21 cellular contexts compared by ENCODE assay signal in the genomic region with DNA sequence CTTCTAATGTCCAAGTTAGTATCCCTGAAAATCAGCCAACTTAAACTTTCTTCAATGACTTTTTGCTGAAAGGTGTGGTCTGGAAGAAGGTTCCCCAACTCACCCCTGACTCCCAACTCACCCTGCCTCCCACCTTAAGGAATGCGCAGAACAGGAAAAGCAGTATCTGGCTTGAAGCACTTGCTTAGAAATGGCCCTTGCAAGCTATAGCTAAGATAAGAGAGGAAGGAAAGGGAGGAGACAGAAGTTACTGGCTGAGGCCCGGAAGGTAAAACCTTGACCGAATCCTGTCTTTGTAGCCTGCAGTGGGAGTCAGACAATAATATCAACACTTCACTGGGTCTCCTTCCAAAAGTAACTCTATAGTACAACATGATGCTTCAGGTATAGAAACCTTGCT. TPM values are rescaled to one million over a fixed set of nuclear protein-coding genes. Genes with fewer than 3 reads are reported as not detected.
DNase-seq lines count a peak whose midpoint lies in the region; ATAC-seq and TF ChIP-seq lines count a peak whose summit lies in the region.
"Had no signal": no experiment of that assay in that cellular context is flagged by ENCODE, and none has a peak within 500 bp of the region (broad histone marks: within the 10 kb centered on the region; RNA-seq: fewer than 3 reads in every experiment).

No MANE protein-coding gene starts in this region.

- H3K14ac ChIP-seq in H9 (ENCODE audit: insufficient read depth, low read length) = no peak overlapping the region

- H3K27me3 ChIP-seq in H9 (ENCODE audit: insufficient read depth, low read length) (no peaks in the 10 kb centered on the region), esophagus muscularis mucosa (peaks cover 0 to 10% (median 3%) of the 10 kb centered on the region in 4 donors), gastrocnemius medialis (peaks cover 0 to 7% (median 0%) of the 10 kb centered on the region in 3 donors)
- H3K27me3 ChIP-seq: cardiac muscle cell had no signal

- H3K4me1 ChIP-seq in H9 (ENCODE audit: insufficient read depth, low read length) (no peaks in the 10 kb centered on the region), esophagus muscularis mucosa (no peaks in the 10 kb centered on the region), gastrocnemius medialis (no peaks in the 10 kb centered on the region)

- peak overlapping the region in 2 of 3 experiments; percentile 52 to 80; a peak in 2 of 7 replicates for H3K27ac Mint-ChIP-seq in H9
- H3K27ac Mint-ChIP-seq in activated CD4-positive, alpha-beta memory T cell treated with anti-CD3 and anti-CD28 coated beads for 36 hours = no peak overlapping the region
- H3K27ac Mint-ChIP-seq: activated CD4-positive, alpha-beta T cell treated with anti-CD3 and anti-CD28 coated beads, Interleukin-2, amount 10 ng/mL, durations not matched to agents 7 days and 5 days; activated naive CD4-positive, alpha-beta T cell treated with anti-CD3 and anti-CD28 coated beads, Interleukin-2, amount 50 U/mL, for 72 hours had no signal

- peaks cover 18 to 19% of the 10 kb centered on the region in 2 experiments for H3K4me1 Mint-ChIP-seq in H9
- H3K4me1 Mint-ChIP-seq in activated CD4-positive, alpha-beta memory T cell treated with anti-CD3 and anti-CD28 coated beads for 36 hours (ENCODE audit: low read depth) = peaks cover 5% of the 10 kb centered on the region

- H3K79me1 ChIP-seq in H9 (ENCODE audit: insufficient read depth, low read depth, low read length, poor library complexity, severe bottlenecking) = no peaks in the 10 kb centered on the region

- peaks cover 14 to 16% of the 10 kb centered on the region in 2 experiments for H3K9me3 Mint-ChIP-seq in H9
- no peaks in the 10 kb centered on the region for H3K9me3 Mint-ChIP-seq in activated CD4-positive, alpha-beta memory T cell treated with anti-CD3 and anti-CD28 coated beads for 36 hours
- H3K9me3 Mint-ChIP-seq: activated CD4-positive, alpha-beta T cell treated with anti-CD3 and anti-CD28 coated beads, Interleukin-2, amount 10 ng/mL, durations not matched to agents 7 days and 5 days had no signal

- no peak overlapping the region for H3K4ac ChIP-seq in H9 (ENCODE audit: low read depth, low read length)

- peak; percentile 24 to 66 for ATAC-seq in gastrocnemius medialis
- ATAC-seq in HG03457 (IDR thresholded peaks at IDR 0.05; ENCODE audit: unreplicated experiment) = no peak
- ATAC-seq: activated naive CD4-positive, alpha-beta T cell treated with anti-CD3 and anti-CD28 coated beads, Interleukin-2, amount 50 U/mL, for 72 hours had no signal

- no peak overlapping the region for H2AFZ ChIP-seq in H9 (ENCODE audit: low read length)

- no peak overlapping the region for H4K5ac ChIP-seq in H9 (ENCODE audit: insufficient read length, low read depth, low read length)

- no peak overlapping the region for H3K9ac ChIP-seq in H9 (ENCODE audit: extremely low read depth, insufficient read length, low read length)

- H4K20me1 ChIP-seq in H9 (ENCODE audit: control insufficient read depth, insufficient read depth, insufficient read length) = no peaks in the 10 kb centered on the region

- H2BK20ac ChIP-seq in H9 (ENCODE audit: low read depth, low read length, poor library complexity, severe bottlenecking) = no peak overlapping the region

- CTCF ChIA-PET in activated CD4-positive, alpha-beta memory T cell treated with anti-CD3 and anti-CD28 coated beads for 36 hours (lab: Charles Lee) = no interaction called here

- no peak overlapping the region for H3K23ac ChIP-seq in H9 (ENCODE audit: insufficient read length, low read depth, low read length)

- intact Hi-C loops in esophagus muscularis mucosa (cut with DNase I) = no loop called here
- intact Hi-C loops in gastrocnemius medialis (cut with DNase I; ENCODE audit: low total_unique reads) = no loop called here
- intact Hi-C loops in activated CD4-positive, alpha-beta memory T cell treated with anti-CD3 and anti-CD28 coated beads for 36 hours (cut with micrococcal nuclease) = no loop called here

- H3K4me3 ChIP-seq in esophagus muscularis mucosa (peak overlapping the region in 3 of 4 donors; percentile 43 to 51 (median 47)), gastrocnemius medialis (peak overlapping the region in 3 of 4 donors; percentile 11 to 56 (median 12))
- H3K4me3 ChIP-seq: cardiac muscle cell had no signal

- DNase-seq in H9 (no peak), esophagus muscularis mucosa (ENCODE audit: extremely low spot score) (no peak), left kidney (ENCODE audit: low read depth, low spot score) (peak; percentile 48), gastrocnemius medialis (no peak), DMS153 treated with DMSO at 0.1 percent for 48 hours (lab: John Stamatoyannopoulos, UW; ENCODE audit: unreplicated experiment) (no peak)
- no peak for DNase-seq in activated CD4-positive, alpha-beta memory T cell treated with anti-CD3 and anti-CD28 coated beads for 36 hours
- DNase-seq in activated naive CD4-positive, alpha-beta T cell (lab: John Stamatoyannopoulos, UW) = no peak
- DNase-seq: activated CD4-positive, alpha-beta T cell treated with anti-CD3 and anti-CD28 coated beads, Interleukin-2, amount 10 ng/mL, durations not matched to agents 7 days and 5 days; anterior cingulate cortex; C1 segment of cervical spinal cord; mesenchymal stem cell; NCI-H1417; stimulated activated naive CD4-positive, alpha-beta T cell treated with Interleukin-2 at 50 U/mL for 16 hours had no signal

- no peak overlapping the region for H4K91ac ChIP-seq in H9 (ENCODE audit: insufficient read length, low read depth, low read length)

- in situ Hi-C loops in gastrocnemius medialis (cut with MboI; ENCODE audit: low sequenced_read_pairs in 4 of 4) = no loop called here

- TF ChIP-seq CTCF in H9 (conservative IDR thresholded peaks at IDR 0.05) (no peak), esophagus muscularis mucosa (IDR thresholded peaks at IDR 0.05) (no peak), gastrocnemius medialis (IDR thresholded peaks at IDR 0.05 in 4 of 5, conservative IDR thresholded peaks at IDR 0.05 in 1 of 5) (no peak)

- WGBS in H9 (ENCODE audit: extremely low coverage, insufficient read length, low lambda C conversion rate) = no CpG with 5 or more reads among the region's 3 CpGs
- 54% methylated on average over 3 of the region's 3 CpGs for WGBS in esophagus muscularis mucosa

- no peak overlapping the region for H3T11ph ChIP-seq in H9 (ENCODE audit: low read length)

- H2BK120ac ChIP-seq in H9 (ENCODE audit: low read depth, low read length, poor library complexity, severe bottlenecking) = no peak overlapping the region

- H3K9me3 ChIP-seq in H9 (ENCODE audit: control insufficient read depth, low read depth, low read length) = no peaks in the 10 kb centered on the region
- H3K9me3 ChIP-seq in esophagus muscularis mucosa = peaks cover 0 to 18% (median 11%) of the 10 kb centered on the region in 4 donors
- H3K9me3 ChIP-seq in gastrocnemius medialis = peaks cover 0 to 13% (median 0%) of the 10 kb centered on the region in 3 donors

- H3K36me3 Mint-ChIP-seq in H9 (ENCODE audit: insufficient read depth in 1 of 3, low read depth in 3 of 3) = peaks cover 13 to 30% (median 24%) of the 10 kb centered on the region in 3 experiments
- H3K36me3 Mint-ChIP-seq in activated CD4-positive, alpha-beta memory T cell treated with anti-CD3 and anti-CD28 coated beads for 36 hours = peaks cover 8% of the 10 kb centered on the region

- H3K27ac ChIP-seq in H9 (ENCODE audit: insufficient read length, low read depth, low read length) = no peak overlapping the region
- H3K27ac ChIP-seq in esophagus muscularis mucosa (replicated peaks in 1 of 4) = peak overlapping the region; percentile 8 to 49 (median 22)
- H3K27ac ChIP-seq in gastrocnemius medialis = peak overlapping the region; percentile 35 to 64 (median 60)
- H3K27ac ChIP-seq: cardiac muscle cell, epithelial cell of prostate, VCaP had no signal

- H3K36me3 ChIP-seq in esophagus muscularis mucosa = no peaks in the 10 kb centered on the region
- no peaks in the 10 kb centered on the region for H3K36me3 ChIP-seq in gastrocnemius medialis
- H3K36me3 ChIP-seq: cardiac muscle cell had no signal

- H2BK5ac ChIP-seq in H9 (ENCODE audit: insufficient read length, low read length) = no peak overlapping the region

- H3K79me2 ChIP-seq in H9 (ENCODE audit: insufficient read depth, low read length) = peaks cover 18% of the 10 kb centered on the region

- H2BK15ac ChIP-seq in H9 (ENCODE audit: low read depth, low read length) = no peak overlapping the region

- no peak for TF ChIP-seq POLR2A in esophagus muscularis mucosa (IDR thresholded peaks at IDR 0.05; ENCODE audit: low read depth)
- TF ChIP-seq POLR2A in gastrocnemius medialis (IDR thresholded peaks at IDR 0.05) = peak in 1 of 2 donors; percentile 13

- H3K56ac ChIP-seq in H9 (ENCODE audit: insufficient read length, low read depth, low read length) = no peak overlapping the region

- no peak overlapping the region for H4K8ac ChIP-seq in H9 (replicated peaks; ENCODE audit: insufficient read length, low read depth, low read length)

- peaks cover 3% of the 10 kb centered on the region for H3K23me2 ChIP-seq in H9 (ENCODE audit: insufficient read length, low read depth, low read length, poor library complexity, severe bottlenecking)

- no peak overlapping the region for H2BK12ac ChIP-seq in H9 (ENCODE audit: insufficient read length, low read depth, low read length)

- peak overlapping the region; percentile 47 for H3K4me2 ChIP-seq in H9 (ENCODE audit: insufficient read depth, insufficient read length, low read length)

- H3K18ac ChIP-seq in H9 (ENCODE audit: insufficient read length, low read depth, low read length) = no peak overlapping the region

- H2AK5ac ChIP-seq in H9 (ENCODE audit: insufficient read length, low read length) = no peak overlapping the region

- H3K27me3 Mint-ChIP-seq in H9 (ENCODE audit: low read depth) = peaks cover 2% of the 10 kb centered on the region; the same call in 1 of the 2 replicates
- H3K27me3 Mint-ChIP-seq in activated CD4-positive, alpha-beta memory T cell treated with anti-CD3 and anti-CD28 coated beads for 36 hours = peaks cover 16% of the 10 kb centered on the region

- 0 out of 5 replicates have a peak overlapping the region, but pooled peaks of 1 of the 2 experiments have one; percentile 13 for H3K4me3 Mint-ChIP-seq in H9
- H3K4me3 Mint-ChIP-seq in activated CD4-positive, alpha-beta memory T cell treated with anti-CD3 and anti-CD28 coated beads for 36 hours = no peak overlapping the region
- H3K4me3 Mint-ChIP-seq: activated CD4-positive, alpha-beta T cell treated with anti-CD3 and anti-CD28 coated beads, Interleukin-2, amount 10 ng/mL, durations not matched to agents 7 days and 5 days had no signal

- TF ChIP-seq EP300 in esophagus muscularis mucosa (IDR thresholded peaks at IDR 0.05) = no peak

- POLR2A ChIA-PET in activated CD4-positive, alpha-beta memory T cell treated with anti-CD3 and anti-CD28 coated beads for 36 hours (lab: Charles Lee) = no interaction called here

RNA-seq across cellular contexts. Expression of a gene that starts 2.9 kb away (rescaled TPM):
- 13.1 and 13.6 TPM in 2 replicates for total RNA-seq in H9 (2021)
- 10 to 100 TPM in 3 of 4 donors, 1 to 10 TPM in 1; 10.0 to 19.3 (median 16.3) TPM for total RNA-seq in esophagus muscularis mucosa
- total RNA-seq in gastrocnemius medialis = 10 to 100 TPM; 11.7 to 15.5 (median 13.8) TPM
- total RNA-seq in activated CD4-positive, alpha-beta memory T cell treated with anti-CD3 and anti-CD28 coated beads for 36 hours = not detected
- total RNA-seq: activated CD4-positive, alpha-beta T cell treated with anti-CD3 and anti-CD28 coated beads, Interleukin-2, amount 10 ng/mL, durations not matched to agents 7 days and 5 days; activated naive CD4-positive, alpha-beta T cell treated with anti-CD3 and anti-CD28 coated beads, Interleukin-2, amount 50 U/mL, for 72 hours; MCF 10A; OCI-LY7; osteoblast had no signal

Comparison
In these comparisons a context has a peak if more than half of its experiments do, and no peak if none do; other contexts are left out.
1. RNA of a gene that starts 2.9 kb away (total RNA-seq): 10.0 to 19.3 TPM in esophagus muscularis mucosa, 11.7 to 15.5 TPM in gastrocnemius medialis and 13.1 to 13.6 TPM in H9; not detected in activated CD4-positive, alpha-beta memory T cell treated with anti-CD3 and anti-CD28 coated beads for 36 hours; every median in the first group is over 10 times any median in the second.